In genomic region chr1:175384546-175384945, GRCh38 we compare ENCODE assay signal across 29 cellular contexts.
"Had no signal": no experiment of that assay in that cellular context is flagged by ENCODE, and none has a peak within 500 bp of the region (broad histone marks: within the 10 kb centered on the region; RNA-seq: fewer than 3 reads in every experiment).

No MANE protein-coding gene starts in this region.

- DNase-seq: activated B cell treated with CpG ODN at 0.5 μM for 24 hours; activated CD4-positive, alpha-beta memory T cell treated with anti-CD3 and anti-CD28 coated beads for 36 hours; activated CD4-positive, alpha-beta T cell treated with anti-CD3 and anti-CD28 coated beads for 4 hours; activated CD4-positive, alpha-beta T cell treated with anti-CD3 and anti-CD28 coated beads, Interleukin-2, amount 10 ng/mL, durations not matched to agents 24 days and 14 days; activated CD4-positive, alpha-beta T cell treated with anti-CD3 and anti-CD28 coated beads, Interleukin-2, amount 50 U/mL, for 1 hour; activated CD4-positive, alpha-beta T cell treated with anti-CD3 and anti-CD28 coated beads, Interleukin-2, amount 50 U/mL, for 4 hours; activated CD4-positive, CD25-positive, alpha-beta regulatory T cell treated with anti-CD3 and anti-CD28 coated beads, Interleukin-2, amount 50 U/mL, for 72 hours; activated CD8-positive, alpha-beta memory T cell treated with anti-CD3 and anti-CD28 coated beads, Interleukin-2, amount 50 U/mL, for 4 hours; activated CD8-positive, alpha-beta T cell treated with anti-CD3 and anti-CD28 coated beads for 36 hours; activated effector memory CD4-positive, alpha-beta T cell treated with anti-CD3 and anti-CD28 coated beads, Interleukin-2, amount 50 U/mL, for 16 hours; activated gamma-delta T cell treated with Interleukin-2 at 50 U/mL for 16 hours; activated naive CD4-positive, alpha-beta T cell; activated naive CD4-positive, alpha-beta T cell treated with anti-CD3 and anti-CD28 coated beads for 36 hours; activated naive CD4-positive, alpha-beta T cell treated with anti-CD3 and anti-CD28 coated beads, Interleukin-2, amount 50 U/mL, for 16 hours; activated naive CD8-positive, alpha-beta T cell treated with anti-CD3 and anti-CD28 coated beads for 36 hours; activated T-cell treated with anti-CD3 and anti-CD28 coated beads for 4 hours; activated T-cell treated with anti-CD3 and anti-CD28 coated beads, Interleukin-2, amount 50 U/mL, for 1 hour; activated T-cell treated with anti-CD3 and anti-CD28 coated beads, Interleukin-2, amount 50 U/mL, for 4 hours; activated T-cell treated with anti-CD3 and anti-CD28 coated beads, Interleukin-2, amount 50 U/mL, for 72 hours; adrenal gland; amniotic stem cell; aorta; body of pancreas; brain microvascular endothelial cell; central memory CD4-positive, alpha-beta T cell; cerebellar nuclear complex; T-cell; T-helper 2 cell; T-helper 9 cell had no signal
